8 cellular contexts compared by ENCODE assay signal in genomic region chr20:43915209-43916072, GRCh38. TPM values are rescaled to one million over a fixed set of nuclear protein-coding genes. Genes with fewer than 3 reads are reported as not detected.
DNase-seq lines count a peak whose midpoint lies in the region; ATAC-seq and TF ChIP-seq lines count a peak whose summit lies in the region.

No MANE protein-coding gene starts in this region.

- H3K27ac ChIP-seq in dorsolateral prefrontal cortex = peak overlapping the region in 4 of 59 donors; percentile 2 to 47 (median 35)
- no peak overlapping the region for H3K27ac ChIP-seq in mesodermal cell (ENCODE audit: low read depth, low read length, severe bottlenecking)
- peak overlapping the region; percentile 74 for H3K27ac ChIP-seq in thymus (ENCODE audit: low read depth)

- CTCF ChIA-PET in WTC11 (lab: Charles Lee) = no interaction called here

- H3K4me1 ChIP-seq in mesodermal cell (ENCODE audit: control insufficient read depth, insufficient read depth, low read length, poor library complexity, severe bottlenecking) (no peaks in the 10 kb centered on the region), thymus (ENCODE audit: control insufficient read depth, insufficient read depth, low read length) (peaks cover 8% of the 10 kb centered on the region)

- peaks cover 70% of the 10 kb centered on the region for H3K27me3 Mint-ChIP-seq in WTC11 (ENCODE audit: low read depth)

- DNase-seq in NCI-H748 (lab: John Stamatoyannopoulos, UW; ENCODE audit: unreplicated experiment) (peak; percentile 31), NCI-H748 treated with DMSO at 0.1 percent for 48 hours (lab: John Stamatoyannopoulos, UW) (no peak), WTC11 (ENCODE audit: low spot score) (peak; percentile 63), dorsolateral prefrontal cortex (no peak)

- peaks cover 13% of the 10 kb centered on the region for H3K9me3 ChIP-seq in mesodermal cell (ENCODE audit: control insufficient read depth, low read length)
- no peaks in the 10 kb centered on the region for H3K9me3 ChIP-seq in thymus (ENCODE audit: control insufficient read depth)

- H3K4me3 ChIP-seq in dorsolateral prefrontal cortex (peak overlapping the region; percentile 23 to 70 (median 52)), mesodermal cell (ENCODE audit: extremely low read depth, insufficient read depth, low read length, poor library complexity, severe bottlenecking) (peak overlapping the region; percentile 47), thymus (ENCODE audit: low read length) (peak overlapping the region; percentile 74)

- H3K27me3 ChIP-seq in dorsolateral prefrontal cortex (peaks cover 0 to 37% (median 21%) of the 10 kb centered on the region in 45 donors), thymus (ENCODE audit: control insufficient read depth, insufficient read depth) (peaks cover 36% of the 10 kb centered on the region)

- peaks cover 19% of the 10 kb centered on the region for H3K9me3 Mint-ChIP-seq in WTC11

- peak overlapping the region; percentile 77 for H3K4me3 Mint-ChIP-seq in WTC11

- no peak overlapping the region for H3K27ac Mint-ChIP-seq in WTC11

- POLR2A ChIA-PET in WTC11 (lab: Charles Lee) = no interaction called here

- ATAC-seq in WTC11 = peak; percentile 64
- no peak for ATAC-seq in HG03097 (IDR thresholded peaks at IDR 0.05; ENCODE audit: low FRiP score, unreplicated experiment)
- no peak for ATAC-seq in HG02981 (IDR thresholded peaks at IDR 0.05; ENCODE audit: unreplicated experiment)

- H3K36me3 ChIP-seq in mesodermal cell (ENCODE audit: control insufficient read depth, insufficient read depth, low read length) (no peaks in the 10 kb centered on the region), thymus (ENCODE audit: control insufficient read depth, insufficient read depth) (no peaks in the 10 kb centered on the region)

- intact Hi-C loops in dorsolateral prefrontal cortex (cut with DNase I) = loop anchor here in 1 of 2 donors (10.0 kb wide), 1 partner anchor 161 kb away; no protein-coding TSS in a partner anchor

- no peaks in the 10 kb centered on the region for H3K36me3 Mint-ChIP-seq in WTC11

- TF ChIP-seq CTCF in WTC11 (IDR thresholded peaks at IDR 0.05) (no peak), dorsolateral prefrontal cortex (IDR thresholded peaks at IDR 0.05 in 54 of 56, conservative IDR thresholded peaks at IDR 0.05 in 2 of 56; ENCODE audit: low read depth in 1 of 56, partially characterized antibody in 56 of 56) (no peak)

- WGBS in mesodermal cell (ENCODE audit: insufficient coverage in 2 of 2), 2 experiments = 4 to 5% methylated on average over 55 to 64 of the region's 66 CpGs
- WGBS in thymus = 8% methylated on average over 66 of the region's 66 CpGs

- H3K4me1 Mint-ChIP-seq in WTC11 = peaks cover 13% of the 10 kb centered on the region

TF ChIP-seq in WTC11, 78 proteins besides CTCF, POLR2A, EP300 and RAD21 (continues in another document):
- TF ChIP-seq NFE2L1 (CRISPR knock-in tag; IDR thresholded peaks at IDR 0.05) = no peak
- TF ChIP-seq ZNF263 (CRISPR knock-in tag; IDR thresholded peaks at IDR 0.05; ENCODE audit: low read depth) = no peak
- TF ChIP-seq E2F4 (CRISPR knock-in tag; IDR thresholded peaks at IDR 0.05; ENCODE audit: borderline replicate concordance, low read depth) = no peak; the same call in 1 of the 2 replicates
- no peak for TF ChIP-seq TCF7 (CRISPR knock-in tag; IDR thresholded peaks at IDR 0.05; ENCODE audit: low read depth)
- TF ChIP-seq GRHL2 (CRISPR knock-in tag; IDR thresholded peaks at IDR 0.05; ENCODE audit: insufficient replicate concordance, severe bottlenecking) = no peak
- no peak for TF ChIP-seq FOXK1 (CRISPR knock-in tag; IDR thresholded peaks at IDR 0.05)
- no peak for TF ChIP-seq CREB1 (CRISPR knock-in tag; IDR thresholded peaks at IDR 0.05)
- TF ChIP-seq ZBTB43 (CRISPR knock-in tag; IDR thresholded peaks at IDR 0.05) = no peak
- TF ChIP-seq AFF4 (CRISPR knock-in tag; IDR thresholded peaks at IDR 0.05; ENCODE audit: borderline replicate concordance) = no peak
- TF ChIP-seq, protein P1, sequence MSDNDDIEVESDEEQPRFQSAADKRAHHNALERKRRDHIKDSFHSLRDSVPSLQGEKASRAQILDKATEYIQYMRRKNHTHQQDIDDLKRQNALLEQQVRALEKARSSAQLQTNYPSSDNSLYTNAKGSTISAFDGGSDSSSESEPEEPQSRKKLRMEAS (CRISPR knock-in tag; IDR thresholded peaks at IDR 0.05) = peak; percentile 47; the same call in 1 of the 2 replicates
- TF ChIP-seq AR (CRISPR knock-in tag; IDR thresholded peaks at IDR 0.05) = no peak
- no peak for TF ChIP-seq ETV6 (CRISPR knock-in tag; IDR thresholded peaks at IDR 0.05)
- no peak for TF ChIP-seq GABPB1 (CRISPR knock-in tag; IDR thresholded peaks at IDR 0.05)
- no peak for TF ChIP-seq GTF2I (CRISPR knock-in tag; conservative IDR thresholded peaks at IDR 0.05)

RNA-seq across cellular contexts. Expression of gene TOX2, which starts 0.8 kb away (rescaled TPM):
- 1.9 to 3.4 TPM (median 2.4 TPM) in 3 replicates for total RNA-seq in WTC11 (2021)
- total RNA-seq in dorsolateral prefrontal cortex = 10 to 100 TPM in 117 of 120 experiments, 1 to 10 TPM in 3; 5.5 to 33.1 (median 20.3) TPM
- polyA plus RNA-seq in mesodermal cell (2013, experiment 1 of 2) = 12.0 TPM
- polyA plus RNA-seq in mesodermal cell (2013, experiment 2 of 2) = 11.4 TPM
- polyA plus RNA-seq in thymus = 75.8 TPM

Comparison
In these comparisons a context has a peak if more than half of its experiments do, and no peak if none do; other contexts are left out.
1. DNase-seq: peak in NCI-H748 (single experiment) and WTC11 (single experiment); none in NCI-H748 treated with DMSO at 0.1 percent for 48 hours (single experiment) and dorsolateral prefrontal cortex (0 of 10).
2. Peak in every context shown above with its lines, with median percentiles within 50 percentile points of each other: H3K4me3 ChIP-seq.